In the genomic region with DNA sequence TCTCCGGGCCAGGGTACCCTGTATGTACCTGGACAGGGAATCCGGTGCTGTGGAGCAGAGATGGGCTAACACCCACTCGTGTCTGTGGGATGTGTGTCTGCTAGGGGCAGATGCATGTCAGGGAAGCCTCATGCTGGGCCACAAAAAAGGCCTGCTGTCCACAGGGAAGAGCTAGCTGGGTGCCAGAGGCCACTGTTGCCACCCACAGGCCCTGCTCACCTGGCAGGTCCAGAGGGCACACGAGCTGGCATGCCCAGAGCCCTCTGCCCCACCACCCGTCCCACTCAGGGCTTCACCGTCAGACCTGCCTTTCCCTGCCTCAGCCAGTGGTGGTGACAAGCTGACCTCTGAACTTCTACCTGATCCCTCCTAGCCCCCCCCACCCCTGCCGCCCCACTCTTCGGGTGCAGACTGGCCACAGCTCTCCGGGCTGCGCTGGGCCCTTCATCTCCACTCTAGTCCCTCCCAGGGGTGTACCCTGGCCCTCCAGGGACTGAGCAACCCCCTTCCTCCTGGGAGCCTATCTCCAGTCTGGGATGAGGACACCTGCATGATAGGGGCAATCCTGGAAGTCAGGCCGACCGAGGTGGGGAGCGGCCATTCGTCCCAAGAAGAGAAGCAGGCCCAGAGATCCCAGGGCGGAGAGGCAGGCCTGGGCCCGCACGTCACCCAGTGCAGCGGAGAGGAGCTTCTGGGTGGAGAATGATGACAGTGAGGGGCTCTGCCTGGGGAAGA, we compare ENCODE assay signal across 1 cellular context.
TF ChIP-seq lines count a peak whose summit lies in the region.

No MANE protein-coding gene starts in this region.

TF ChIP-seq in endothelial cell of umbilical vein, 7 proteins besides CTCF, POLR2A, EP300 and RAD21:
- no peak for TF ChIP-seq GATA2 (IDR thresholded peaks at IDR 0.05; ENCODE audit: insufficient read depth, insufficient read length, low read depth, low read length)
- TF ChIP-seq, protein P1, sequence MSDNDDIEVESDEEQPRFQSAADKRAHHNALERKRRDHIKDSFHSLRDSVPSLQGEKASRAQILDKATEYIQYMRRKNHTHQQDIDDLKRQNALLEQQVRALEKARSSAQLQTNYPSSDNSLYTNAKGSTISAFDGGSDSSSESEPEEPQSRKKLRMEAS (IDR thresholded peaks at IDR 0.05; ENCODE audit: insufficient read depth, insufficient read length) = no peak
- no peak for TF ChIP-seq MYC (IDR thresholded peaks at IDR 0.05; ENCODE audit: low read depth, low read length)
- TF ChIP-seq POLR2AphosphoS5 (IDR thresholded peaks at IDR 0.05; ENCODE audit: insufficient read depth, low read depth, low read length) = no peak
- TF ChIP-seq JUN (IDR thresholded peaks at IDR 0.05; ENCODE audit: borderline replicate concordance, insufficient read depth, insufficient read length, low read depth) = no peak
- TF ChIP-seq FOS (IDR thresholded peaks at IDR 0.05; ENCODE audit: borderline replicate concordance, insufficient read depth, low read length) = no peak
- TF ChIP-seq EZH2 (IDR thresholded peaks at IDR 0.05; ENCODE audit: borderline replicate concordance, low read depth, low read length, severe bottlenecking) = no peak
